35 cellular contexts compared by ENCODE assay signal in the genomic region with DNA sequence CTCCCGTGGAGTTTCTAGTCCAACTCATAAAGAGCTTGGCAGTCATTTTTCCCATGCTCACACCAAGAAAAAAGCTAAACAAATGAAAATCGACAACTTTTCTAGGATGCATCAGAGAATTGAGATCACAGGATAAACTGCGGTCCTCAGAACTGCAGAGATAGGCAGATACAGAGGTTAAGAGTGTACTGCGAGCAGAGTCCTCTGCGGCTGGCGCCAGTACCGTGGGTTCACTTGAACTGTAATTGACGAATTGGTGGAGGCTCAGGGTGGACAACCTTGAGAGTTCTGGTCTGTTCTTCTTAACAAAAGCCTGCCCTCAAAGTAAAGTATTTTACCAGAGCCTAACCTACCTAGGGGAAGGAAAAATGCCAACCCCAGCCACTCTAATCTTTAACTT. TPM values are rescaled to one million over a fixed set of nuclear protein-coding genes. Genes with fewer than 3 reads are reported as not detected.
"Had no signal": no experiment of that assay in that cellular context is flagged by ENCODE, and none has a peak within 500 bp of the region (broad histone marks: within the 10 kb centered on the region; RNA-seq: fewer than 3 reads in every experiment).

No MANE protein-coding gene starts in this region.

- ATAC-seq: naive thymus-derived CD4-positive, alpha-beta T cell; natural killer cell; psoas muscle; right cardiac atrium; sciatic nerve; stimulated activated memory B cell treated with anti-CD40 and anti-IgM and Interleukin-4, amounts not matched to agents 10 μg/mL and 1 μg/mL and 100 μg/mL, for 72 hours; stimulated activated naive CD8-positive, alpha-beta T cell treated with anti-CD3 and anti-CD28 coated beads, Interleukin-15, amount 100 ng/mL, for 72 hours; stimulated activated naive CD8-positive, alpha-beta T cell treated with anti-CD3 and anti-CD28 coated beads, Interleukin-15, Interleukin-2, amounts not matched to agents 100 U/mL and 50 U/mL, for 24 hours had no signal

- H3K79me2 ChIP-seq: parathyroid adenoma had no signal

- H3K9me3 ChIP-seq: ovary, psoas muscle, spleen, suprapubic skin, testis, tibial artery, transverse colon, vagina had no signal

- H3K27me3 ChIP-seq: neural progenitor cell, ovary, spleen, suprapubic skin, testis, tibial artery, transverse colon, vagina had no signal

- H3K9ac ChIP-seq: neural progenitor cell, parathyroid adenoma had no signal

- H3K4me3 ChIP-seq: neural progenitor cell, ovary, psoas muscle, skin epidermis, smooth muscle cell, spleen, suprapubic skin, testis, tibial artery, transverse colon, vagina had no signal

- H3K27ac ChIP-seq: neural progenitor cell, ovary, parathyroid adenoma, psoas muscle, skin epidermis, suprapubic skin, testis, tibial artery, transverse colon, vagina had no signal

- H3K4me2 ChIP-seq: neural progenitor cell, smooth muscle cell had no signal

- H3K4me1 ChIP-seq: neural progenitor cell, parathyroid adenoma, psoas muscle, suprapubic skin, testis, tibial artery, transverse colon, vagina had no signal

- FAIRE-seq: urothelium cell line had no signal

- DNase-seq: naive thymus-derived CD4-positive, alpha-beta T cell; natural killer cell; nucleus accumbens; ovary; posterior cingulate gyrus; psoas muscle; spleen; stimulated activated CD4-positive, alpha-beta T cell treated with anti-CD3 and anti-CD28 coated beads, Interleukin-12 subunit alpha, Interleukin-12 subunit beta, amount 100 ng/mL, for 4 hours; stimulated activated CD4-positive, alpha-beta T cell treated with anti-CD3 and anti-CD28 coated beads, Interleukin-1b, Interleukin-23, amount 100 ng/mL, for 48 hours; stimulated activated CD4-positive, alpha-beta T cell treated with anti-CD3 and anti-CD28 coated beads, Interleukin-4, amount 100 ng/mL, for 1 hour; stimulated activated CD4-positive, alpha-beta T cell treated with anti-CD3 and anti-CD28 coated beads, Interleukin-4, amount 100 ng/mL, for 4 hours; stimulated activated CD8-positive, alpha-beta memory T cell treated with anti-CD3 and anti-CD28 coated beads, Interleukin-4, amount 100 ng/mL, for 48 hours; stimulated activated naive CD4-positive, alpha-beta T cell; stimulated activated naive CD8-positive, alpha-beta T cell treated with anti-CD3 and anti-CD28 coated beads, Interleukin-15, amount 100 ng/mL, for 72 hours; stimulated activated naive CD8-positive, alpha-beta T cell treated with anti-CD3 and anti-CD28 coated beads, Interleukin-15, Interleukin-2, amounts not matched to agents 100 U/mL and 50 U/mL, for 24 hours; substantia nigra; testis; tibial artery; transverse colon had no signal

- H2AFZ ChIP-seq: neural progenitor cell, parathyroid adenoma had no signal

- H3K36me3 ChIP-seq: neural progenitor cell, ovary, suprapubic skin, tibial artery, transverse colon, vagina had no signal

RNA-seq across cellular contexts. Expression of gene VNN1, which starts 2.4 kb away (rescaled TPM):
- total RNA-seq: osteoblast, progenitor cell of endocrine pancreas had no signal
- polyA plus RNA-seq: naive thymus-derived CD4-positive, alpha-beta T cell; neural cell had no signal

RNA-seq across cellular contexts. Expression of gene VNN2, which starts 41.5 kb away (rescaled TPM):
- total RNA-seq: osteoblast, progenitor cell of endocrine pancreas, smooth muscle cell had no signal
- polyA plus RNA-seq: neural cell, smooth muscle cell had no signal

RNA-seq across cellular contexts. Expression of gene TAAR1, which starts 57.3 kb away (rescaled TPM):
- total RNA-seq: naive thymus-derived CD4-positive, alpha-beta T cell; natural killer cell; osteoblast; progenitor cell of endocrine pancreas; psoas muscle; renal cortical epithelial cell; right cardiac atrium; sciatic nerve; smooth muscle cell; suprapubic skin; testis; transverse colon; ureter; vagina had no signal
- polyA plus RNA-seq: naive thymus-derived CD4-positive, alpha-beta T cell; neural cell; ovary; psoas muscle; right cardiac atrium; smooth muscle cell; spleen; thymus had no signal
